ENCODE assay signal across 1 cellular context in the genomic region with DNA sequence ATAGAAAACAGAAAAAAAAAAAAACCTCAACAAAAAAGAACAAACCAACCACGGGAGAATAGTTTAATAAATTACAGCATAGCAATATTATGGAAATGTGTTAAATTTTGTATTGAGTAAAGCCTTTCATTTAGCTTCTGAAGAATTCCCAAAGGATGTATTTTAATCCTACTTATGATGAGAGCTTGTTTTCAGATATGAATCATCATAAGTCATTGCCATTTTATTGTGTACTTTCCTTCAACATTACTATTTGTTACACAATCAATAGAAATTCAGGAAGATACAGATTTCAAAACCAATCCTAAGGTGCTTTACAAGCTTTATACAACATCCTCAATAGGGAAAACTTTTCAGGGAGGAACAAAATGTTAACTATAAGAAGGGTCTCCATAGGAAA.
TF ChIP-seq lines count a peak whose summit lies in the region.

No MANE protein-coding gene starts in this region.

TF ChIP-seq in IMR-90, 13 proteins besides CTCF, POLR2A, EP300 and RAD21:
- TF ChIP-seq CEBPB (IDR thresholded peaks at IDR 0.05; ENCODE audit: low read depth, low read length), result peak; percentile 94
- no peak for TF ChIP-seq FOS (IDR thresholded peaks at IDR 0.05; ENCODE audit: low read depth, low read length)
